Comparison of ENCODE assay signal across 17 cellular contexts in genomic region chr10:3105166-3105565, GRCh38.
"Had no signal": no experiment of that assay in that cellular context is flagged by ENCODE, and none has a peak within 500 bp of the region (broad histone marks: within the 10 kb centered on the region; RNA-seq: fewer than 3 reads in every experiment).

No MANE protein-coding gene starts in this region.

- H3K4me3 ChIP-seq: body of pancreas, mucosa of descending colon, SK-N-MC, skin epidermis, upper lobe of left lung had no signal

- H3K4me1 ChIP-seq: parathyroid adenoma had no signal

- H3K9ac ChIP-seq: parathyroid adenoma had no signal

- ATAC-seq: body of pancreas; esophagus mucosa; mucosa of descending colon; naive thymus-derived CD4-positive, alpha-beta T cell; stimulated activated naive CD8-positive, alpha-beta T cell treated with anti-CD3 and anti-CD28 coated beads, Interleukin-15, Interleukin-2, amounts not matched to agents 100 U/mL and 50 U/mL, for 24 hours had no signal

- H3K27ac ChIP-seq: parathyroid adenoma, SK-N-MC, skin epidermis, upper lobe of left lung had no signal

- H3K9me3 ChIP-seq: body of pancreas, mucosa of descending colon, upper lobe of left lung had no signal

- H2AFZ ChIP-seq: parathyroid adenoma had no signal

- H3K27me3 Mint-ChIP-seq: naive thymus-derived CD4-positive, alpha-beta T cell had no signal

- H3K4me3 Mint-ChIP-seq: naive thymus-derived CD4-positive, alpha-beta T cell had no signal

- DNase-seq: activated CD4-positive, alpha-beta T cell treated with anti-CD3 and anti-CD28 coated beads for 1 hour; activated CD4-positive, alpha-beta T cell treated with anti-CD3 and anti-CD28 coated beads, Interleukin-2, amount 50 U/mL, for 4 hours; activated naive CD4-positive, alpha-beta T cell treated with anti-CD3 and anti-CD28 coated beads, Interleukin-2, amount 50 U/mL, for 16 hours; body of pancreas; dermis blood vessel endothelial cell; glutamatergic neuron; mammary epithelial cell; naive thymus-derived CD4-positive, alpha-beta T cell; retina; stimulated activated naive CD8-positive, alpha-beta T cell treated with anti-CD3 and anti-CD28 coated beads, Interleukin-15, Interleukin-2, amounts not matched to agents 100 U/mL and 50 U/mL, for 24 hours; T-helper 1 cell; upper lobe of left lung had no signal

- H3K27ac Mint-ChIP-seq: naive thymus-derived CD4-positive, alpha-beta T cell had no signal

- H3K27me3 ChIP-seq: body of pancreas, upper lobe of left lung had no signal
